ENCODE assay signal across 8 cellular contexts in the genomic region with DNA sequence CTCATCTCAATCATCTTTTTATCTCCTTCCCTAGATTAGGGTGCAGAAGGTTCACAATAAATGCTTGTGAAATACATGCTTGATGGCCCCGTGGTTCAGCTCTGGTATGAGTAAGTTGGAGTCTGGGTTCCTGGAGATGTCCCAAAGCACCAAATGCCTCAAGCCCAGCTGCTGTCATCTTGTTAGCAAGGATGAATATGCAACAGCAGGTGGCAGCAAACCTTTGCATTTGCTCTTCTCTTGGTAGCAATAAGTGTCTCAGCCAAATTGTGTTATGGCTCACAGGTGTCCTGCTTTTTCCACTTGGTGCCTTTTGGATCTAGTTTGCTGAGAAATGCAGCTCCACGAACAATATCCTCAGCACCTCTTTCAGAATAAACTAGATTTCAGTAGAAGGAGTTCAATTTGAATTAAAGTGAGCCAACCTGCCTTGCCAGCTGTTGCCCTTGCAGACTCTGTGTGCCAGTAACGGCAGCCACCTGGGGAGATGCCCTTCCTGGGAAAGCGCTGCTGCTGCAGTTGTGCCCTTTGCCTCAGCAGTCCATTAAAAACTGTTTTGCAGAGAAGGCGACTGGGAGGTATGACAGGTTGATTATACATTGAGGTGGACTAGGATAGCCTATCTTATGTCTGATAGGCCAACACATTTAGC.
DNase-seq lines count a peak whose midpoint lies in the region; ATAC-seq, FAIRE-seq and TF ChIP-seq lines count a peak whose summit lies in the region.

No MANE protein-coding gene starts in this region.

- H3K36me3 ChIP-seq in astrocyte (ENCODE audit: insufficient read depth, low read length) (no peaks in the 10 kb centered on the region), iPS DF 6.9 (ENCODE audit: control insufficient read depth, insufficient read depth, low read length) (no peaks in the 10 kb centered on the region)

- no peaks in the 10 kb centered on the region for H4K20me1 ChIP-seq in astrocyte (ENCODE audit: insufficient read depth, low read length)

- no peaks in the 10 kb centered on the region for H3K36me3 Mint-ChIP-seq in astrocyte (ENCODE audit: low read depth, unreplicated experiment)

- no peak overlapping the region for H3K27ac Mint-ChIP-seq in astrocyte (ENCODE audit: unreplicated experiment)

- no peak overlapping the region for H2AFZ ChIP-seq in astrocyte (ENCODE audit: low read depth, low read length)

- H3K9me3 ChIP-seq in astrocyte (ENCODE audit: insufficient read depth, low read depth, low read length) (no peaks in the 10 kb centered on the region), iPS DF 6.9 (ENCODE audit: control insufficient read depth, insufficient read depth, low read length) (no peaks in the 10 kb centered on the region)

- H3K9ac ChIP-seq in astrocyte (ENCODE audit: low read length): no peak overlapping the region

- H3K27ac ChIP-seq in astrocyte (ENCODE audit: low read depth, low read length) (no peak overlapping the region), iPS DF 6.9 (ENCODE audit: low read length) (no peak overlapping the region)

- H3K4me2 ChIP-seq in astrocyte (ENCODE audit: low read length): no peak overlapping the region

- H3K4me3 ChIP-seq in astrocyte (ENCODE audit: insufficient read depth, low read depth, low read length) (no peak overlapping the region), iPS DF 6.9 (ENCODE audit: low read length) (no peak overlapping the region)

- no peaks in the 10 kb centered on the region for H3K4me1 Mint-ChIP-seq in astrocyte (ENCODE audit: low read depth, unreplicated experiment)

- H3K4me3 Mint-ChIP-seq in astrocyte (ENCODE audit: unreplicated experiment): no peak overlapping the region

- no CpG with 5 or more reads among the region's 5 CpGs for WGBS in iPS DF 6.9 (ENCODE audit: insufficient coverage, insufficient read length)

- H3K27me3 Mint-ChIP-seq in astrocyte (ENCODE audit: low read depth, unreplicated experiment): peaks cover 4% of the 10 kb centered on the region

- peak; percentile 75 for TF ChIP-seq CTCF in astrocyte (IDR thresholded peaks at IDR 0.05; ENCODE audit: insufficient read depth, low read depth, low read length)

- no peaks in the 10 kb centered on the region for H3K27me3 ChIP-seq in astrocyte (ENCODE audit: insufficient read depth, low read length)
- no peaks in the 10 kb centered on the region for H3K27me3 ChIP-seq in iPS DF 6.9 (ENCODE audit: control insufficient read depth, insufficient read depth, low read length)

- H3K9me3 Mint-ChIP-seq in astrocyte (ENCODE audit: unreplicated experiment): no peaks in the 10 kb centered on the region

- FAIRE-seq in astrocyte (lab: Jason Lieb, UNC): no peak

- DNase-seq in stimulated activated CD4-positive, alpha-beta T cell treated with anti-CD3 and anti-CD28 coated beads, Interleukin-15, amount 100 ng/mL, for 24 hours: peak; percentile 48
- DNase-seq in stimulated activated CD4-positive, alpha-beta T cell treated with anti-CD3 and anti-CD28 coated beads, Interleukin-12 subunit alpha, Interleukin-12 subunit beta, amount 100 ng/mL, for 4 hours: no peak
- DNase-seq in NCI-H345 treated with DMSO at 0.1 percent for 48 hours (lab: John Stamatoyannopoulos, UW; ENCODE audit: unreplicated experiment) (peak; percentile 60), astrocyte (ENCODE audit: low read depth) (peak; percentile 83), iPS DF 6.9 (ENCODE audit: low read depth, low spot score) (peak; percentile 52), mesenteric fat pad (ENCODE audit: low spot score) (no peak)
- DNase-seq in stimulated activated CD8-positive, alpha-beta memory T cell treated with anti-CD3 and anti-CD28 coated beads, Interleukin-4, amount 100 ng/mL, for 48 hours: peak; percentile 41

- no peaks in the 10 kb centered on the region for H3K79me2 ChIP-seq in astrocyte (ENCODE audit: insufficient read depth, low read length)

- no peaks in the 10 kb centered on the region for H3K4me1 ChIP-seq in astrocyte (ENCODE audit: insufficient read depth, low read length)
- H3K4me1 ChIP-seq in iPS DF 6.9 (ENCODE audit: control insufficient read depth, insufficient read depth, low read length): no peaks in the 10 kb centered on the region

- peak; percentile 81 for ATAC-seq in HG03159 (IDR thresholded peaks at IDR 0.05; ENCODE audit: unreplicated experiment)

Comparison
In these comparisons a context has a peak if more than half of its experiments do, and no peak if none do; other contexts are left out.
1. DNase-seq: peak in stimulated activated CD4-positive, alpha-beta T cell treated with anti-CD3 and anti-CD28 coated beads, Interleukin-15, amount 100 ng/mL, for 24 hours (single experiment), NCI-H345 treated with DMSO at 0.1 percent for 48 hours (single experiment), astrocyte (single experiment), iPS DF 6.9 (single experiment) and stimulated activated CD8-positive, alpha-beta memory T cell treated with anti-CD3 and anti-CD28 coated beads, Interleukin-4, amount 100 ng/mL, for 48 hours (single experiment); none in stimulated activated CD4-positive, alpha-beta T cell treated with anti-CD3 and anti-CD28 coated beads, Interleukin-12 subunit alpha, Interleukin-12 subunit beta, amount 100 ng/mL, for 4 hours (single experiment) and mesenteric fat pad (single experiment).